In the genomic region with DNA sequence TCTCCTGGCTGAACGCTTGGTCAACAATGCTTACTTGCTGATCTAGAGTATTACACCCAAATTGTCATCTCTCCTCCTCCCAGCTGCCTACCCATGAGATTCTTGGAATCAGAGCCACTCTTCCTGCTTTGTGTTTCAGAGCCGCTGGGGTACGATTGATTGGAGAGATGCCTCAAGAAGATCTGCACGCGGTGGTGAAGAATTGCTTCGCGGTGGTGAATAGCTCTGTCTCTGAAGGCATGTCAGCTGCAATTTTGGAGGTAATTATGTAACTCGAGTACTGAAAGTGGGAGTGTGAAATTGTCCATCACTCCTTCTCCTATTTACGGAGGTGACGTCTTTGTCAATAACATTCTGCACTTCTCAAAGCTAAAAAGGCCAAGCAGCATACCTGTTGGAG, we compare ENCODE assay signal across 26 cellular contexts.
"Had no signal": no experiment of that assay in that cellular context is flagged by ENCODE, and none has a peak within 500 bp of the region (broad histone marks: within the 10 kb centered on the region; RNA-seq: fewer than 3 reads in every experiment).

No MANE protein-coding gene starts in this region.

- H3K4me3 Mint-ChIP-seq: activated CD4-positive, alpha-beta memory T cell treated with anti-CD3 and anti-CD28 coated beads for 36 hours; activated CD4-positive, alpha-beta T cell treated with anti-CD3 and anti-CD28 coated beads, Interleukin-2, amount 10 ng/mL, durations not matched to agents 24 days and 14 days; activated T-cell treated with anti-CD3 and anti-CD28 coated beads, Interleukin-2, amount 50 U/mL, for 24 hours; immature natural killer cell; mesothelial cell of epicardium; naive B cell; stimulated activated effector memory CD8-positive, alpha-beta T cell treated with anti-CD3 and anti-CD28 coated beads, Interleukin-12 subunit alpha, Interleukin-12 subunit beta, amount 100 ng/mL, for 72 hours; stimulated activated naive CD8-positive, alpha-beta T cell treated with anti-CD3 and anti-CD28 coated beads, Interleukin-15, amount 100 ng/mL, for 72 hours had no signal

- H3K4me3 ChIP-seq: breast epithelium, heart left ventricle, right lobe of liver, upper lobe of left lung, vagina had no signal

- ATAC-seq: activated naive CD4-positive, alpha-beta T cell treated with anti-CD3 and anti-CD28 coated beads, Interleukin-2, amount 50 U/mL, for 72 hours; esophagus mucosa; heart left ventricle; left colon; right lobe of liver; stimulated activated effector memory CD8-positive, alpha-beta T cell treated with anti-CD3 and anti-CD28 coated beads, Interleukin-12 subunit alpha, Interleukin-12 subunit beta, amount 100 ng/mL, for 72 hours; stimulated activated naive CD8-positive, alpha-beta T cell treated with anti-CD3 and anti-CD28 coated beads, Interleukin-15, amount 100 ng/mL, for 72 hours had no signal

- H3K27me3 ChIP-seq: breast epithelium, heart left ventricle, right lobe of liver, upper lobe of left lung, vagina had no signal

- H3K9me3 Mint-ChIP-seq: activated CD4-positive, alpha-beta T cell treated with anti-CD3 and anti-CD28 coated beads, Interleukin-2, amount 10 ng/mL, durations not matched to agents 24 days and 14 days; activated T-cell treated with anti-CD3 and anti-CD28 coated beads, Interleukin-2, amount 50 U/mL, for 24 hours; immature natural killer cell; mesothelial cell of epicardium; stimulated activated effector memory CD8-positive, alpha-beta T cell treated with anti-CD3 and anti-CD28 coated beads, Interleukin-12 subunit alpha, Interleukin-12 subunit beta, amount 100 ng/mL, for 72 hours had no signal

- H3K36me3 ChIP-seq: breast epithelium, heart left ventricle, upper lobe of left lung, vagina had no signal

- H3K4me1 ChIP-seq: breast epithelium, heart left ventricle, upper lobe of left lung, vagina had no signal

- H3K27ac ChIP-seq: breast epithelium, heart left ventricle, right lobe of liver, upper lobe of left lung, vagina had no signal

- H3K9me3 ChIP-seq: breast epithelium, heart left ventricle, right lobe of liver, upper lobe of left lung, vagina had no signal

- H3K27me3 Mint-ChIP-seq: activated T-cell treated with anti-CD3 and anti-CD28 coated beads, Interleukin-2, amount 50 U/mL, for 24 hours had no signal

- H3K36me3 Mint-ChIP-seq: activated CD4-positive, alpha-beta memory T cell treated with anti-CD3 and anti-CD28 coated beads for 36 hours; activated naive CD4-positive, alpha-beta T cell treated with anti-CD3 and anti-CD28 coated beads, Interleukin-2, amount 50 U/mL, for 72 hours; mesothelial cell of epicardium; stimulated activated effector memory CD8-positive, alpha-beta T cell treated with anti-CD3 and anti-CD28 coated beads, Interleukin-12 subunit alpha, Interleukin-12 subunit beta, amount 100 ng/mL, for 72 hours had no signal

- DNase-seq: activated CD4-positive, alpha-beta memory T cell treated with anti-CD3 and anti-CD28 coated beads for 36 hours; activated CD4-positive, alpha-beta T cell treated with anti-CD3 and anti-CD28 coated beads, Interleukin-2, amount 10 ng/mL, durations not matched to agents 24 days and 14 days; activated CD4-positive, CD25-positive, alpha-beta regulatory T cell treated with anti-CD3 and anti-CD28 coated beads, Interleukin-2, amount 50 U/mL, for 72 hours; activated CD8-positive, alpha-beta memory T cell treated with anti-CD3 and anti-CD28 coated beads, Interleukin-2, amount 50 U/mL, for 4 hours; activated naive CD4-positive, alpha-beta T cell; activated T-cell treated with anti-CD3 and anti-CD28 coated beads, Interleukin-2, amount 50 U/mL, for 24 hours; central memory CD4-positive, alpha-beta T cell; foreskin fibroblast; heart left ventricle; hypothalamus; immature natural killer cell; kidney; left colon; naive B cell; right lobe of liver; small intestine; stimulated activated CD4-positive, alpha-beta T cell treated with anti-CD3 and anti-CD28 coated beads, Interleukin-4, amount 100 ng/mL, for 24 hours; stimulated activated naive CD8-positive, alpha-beta T cell treated with anti-CD3 and anti-CD28 coated beads, Interleukin-15, amount 100 ng/mL, for 72 hours; substantia nigra; upper lobe of left lung had no signal

- H3K4me1 Mint-ChIP-seq: immature natural killer cell; mesothelial cell of epicardium; naive B cell; stimulated activated effector memory CD8-positive, alpha-beta T cell treated with anti-CD3 and anti-CD28 coated beads, Interleukin-12 subunit alpha, Interleukin-12 subunit beta, amount 100 ng/mL, for 72 hours had no signal

- H3K27ac Mint-ChIP-seq: activated CD4-positive, alpha-beta memory T cell treated with anti-CD3 and anti-CD28 coated beads for 36 hours; activated naive CD4-positive, alpha-beta T cell treated with anti-CD3 and anti-CD28 coated beads, Interleukin-2, amount 50 U/mL, for 72 hours; activated T-cell treated with anti-CD3 and anti-CD28 coated beads, Interleukin-2, amount 50 U/mL, for 24 hours; mesothelial cell of epicardium; naive B cell; stimulated activated effector memory CD8-positive, alpha-beta T cell treated with anti-CD3 and anti-CD28 coated beads, Interleukin-12 subunit alpha, Interleukin-12 subunit beta, amount 100 ng/mL, for 72 hours; stimulated activated naive CD8-positive, alpha-beta T cell treated with anti-CD3 and anti-CD28 coated beads, Interleukin-15, amount 100 ng/mL, for 72 hours had no signal
